1 cellular context compared by ENCODE assay signal in the genomic region with DNA sequence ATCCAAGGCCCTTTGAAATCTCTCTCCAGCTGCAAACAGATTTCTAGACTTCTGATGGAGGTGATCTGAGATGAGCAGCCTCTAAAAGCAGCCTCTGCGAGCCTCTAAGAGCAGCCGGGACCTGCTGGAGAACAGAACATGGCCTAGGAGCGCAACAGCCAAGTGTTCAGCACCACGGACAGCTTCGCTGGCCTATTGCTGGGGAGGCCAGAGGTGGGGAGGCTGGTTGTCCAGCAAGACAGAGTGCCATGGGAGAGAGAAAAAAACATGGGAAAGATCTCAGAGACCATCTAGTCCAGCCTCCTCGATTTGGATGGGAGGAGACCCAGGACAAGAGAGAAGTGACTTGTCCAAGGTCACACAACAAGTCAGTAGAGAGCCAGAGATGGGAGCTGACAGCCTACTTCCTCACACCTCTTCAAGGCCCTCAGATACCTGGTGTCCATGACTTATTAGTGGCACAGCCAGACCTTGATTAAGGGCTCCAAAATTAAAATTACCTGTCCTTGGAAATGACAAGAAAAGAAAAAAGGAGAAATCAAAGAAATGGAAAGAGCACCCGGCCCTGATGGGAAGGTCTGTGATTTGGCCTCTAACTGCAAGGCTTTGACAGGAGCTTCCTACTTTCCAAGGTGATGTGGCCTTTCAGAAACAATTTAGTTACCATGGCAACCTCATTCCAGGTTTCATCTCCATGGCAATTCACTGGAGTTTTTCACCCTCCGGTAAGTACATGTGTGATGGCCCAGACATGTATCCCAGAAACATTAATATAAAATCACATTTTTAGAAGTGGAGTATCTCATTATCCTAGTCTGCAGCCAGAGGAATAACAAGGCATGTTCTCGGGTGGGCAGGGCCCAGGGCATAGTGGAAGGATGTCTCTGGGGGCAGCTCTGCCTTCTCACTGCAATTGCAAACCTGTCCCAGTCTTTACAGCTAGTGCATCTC.
A peak's percentile ranks its signal among the peaks of the same experiment; 100 is the strongest.
TF ChIP-seq lines count a peak whose summit lies in the region.

No MANE protein-coding gene starts in this region.

TF ChIP-seq in WTC11, 78 proteins besides CTCF, POLR2A, EP300 and RAD21 (continued from another document and continues in another):
- TF ChIP-seq ATF2 (CRISPR knock-in tag; IDR thresholded peaks at IDR 0.05; ENCODE audit: borderline replicate concordance, low read depth) = no peak
- TF ChIP-seq NR2C2 (CRISPR knock-in tag; IDR thresholded peaks at IDR 0.05) = no peak
- TF ChIP-seq PRRX2 (CRISPR knock-in tag; IDR thresholded peaks at IDR 0.05) = no peak
- peak; percentile 61; the same call in 1 of the 2 replicates for TF ChIP-seq ETV6 (CRISPR knock-in tag; IDR thresholded peaks at IDR 0.05)
- TF ChIP-seq, protein P1, sequence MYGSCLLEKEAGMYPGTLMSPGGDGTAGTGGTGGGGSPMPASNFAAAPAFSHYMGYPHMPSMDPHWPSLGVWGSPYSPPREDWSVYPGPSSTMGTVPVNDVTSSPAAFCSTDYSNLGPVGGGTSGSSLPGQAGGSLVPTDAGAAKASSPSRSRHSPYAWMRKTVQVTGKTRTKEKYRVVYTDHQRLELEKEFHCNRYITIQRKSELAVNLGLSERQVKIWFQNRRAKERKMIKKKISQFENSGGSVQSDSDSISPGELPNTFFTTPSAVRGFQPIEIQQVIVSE (CRISPR knock-in tag; IDR thresholded peaks at IDR 0.05; ENCODE audit: borderline replicate concordance) = no peak
- TF ChIP-seq, protein P2, sequence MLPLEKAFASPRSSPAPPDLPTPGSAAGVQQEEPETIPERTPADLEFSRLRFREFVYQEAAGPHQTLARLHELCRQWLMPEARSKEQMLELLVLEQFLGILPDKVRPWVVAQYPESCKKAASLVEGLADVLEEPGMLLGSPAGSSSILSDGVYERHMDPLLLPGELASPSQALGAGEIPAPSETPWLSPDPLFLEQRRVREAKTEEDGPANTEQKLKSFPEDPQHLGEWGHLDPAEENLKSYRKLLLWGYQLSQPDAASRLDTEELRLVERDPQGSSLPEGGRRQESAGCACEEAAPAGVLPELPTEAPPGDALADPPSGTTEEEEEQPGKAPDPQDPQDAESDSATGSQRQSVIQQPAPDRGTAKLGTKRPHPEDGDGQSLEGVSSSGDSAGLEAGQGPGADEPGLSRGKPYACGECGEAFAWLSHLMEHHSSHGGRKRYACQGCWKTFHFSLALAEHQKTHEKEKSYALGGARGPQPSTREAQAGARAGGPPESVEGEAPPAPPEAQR (CRISPR knock-in tag; IDR thresholded peaks at IDR 0.05) = no peak
- peak; percentile 90; the same call in 1 of the 2 replicates for TF ChIP-seq ZNF219 (CRISPR knock-in tag; IDR thresholded peaks at IDR 0.05; ENCODE audit: borderline replicate concordance)
- TF ChIP-seq, protein P3, sequence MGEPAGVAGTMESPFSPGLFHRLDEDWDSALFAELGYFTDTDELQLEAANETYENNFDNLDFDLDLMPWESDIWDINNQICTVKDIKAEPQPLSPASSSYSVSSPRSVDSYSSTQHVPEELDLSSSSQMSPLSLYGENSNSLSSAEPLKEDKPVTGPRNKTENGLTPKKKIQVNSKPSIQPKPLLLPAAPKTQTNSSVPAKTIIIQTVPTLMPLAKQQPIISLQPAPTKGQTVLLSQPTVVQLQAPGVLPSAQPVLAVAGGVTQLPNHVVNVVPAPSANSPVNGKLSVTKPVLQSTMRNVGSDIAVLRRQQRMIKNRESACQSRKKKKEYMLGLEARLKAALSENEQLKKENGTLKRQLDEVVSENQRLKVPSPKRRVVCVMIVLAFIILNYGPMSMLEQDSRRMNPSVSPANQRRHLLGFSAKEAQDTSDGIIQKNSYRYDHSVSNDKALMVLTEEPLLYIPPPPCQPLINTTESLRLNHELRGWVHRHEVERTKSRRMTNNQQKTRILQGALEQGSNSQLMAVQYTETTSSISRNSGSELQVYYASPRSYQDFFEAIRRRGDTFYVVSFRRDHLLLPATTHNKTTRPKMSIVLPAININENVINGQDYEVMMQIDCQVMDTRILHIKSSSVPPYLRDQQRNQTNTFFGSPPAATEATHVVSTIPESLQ (CRISPR knock-in tag; IDR thresholded peaks at IDR 0.05) = no peak
- TF ChIP-seq SP1 (CRISPR knock-in tag; conservative IDR thresholded peaks at IDR 0.05) = no peak
- TF ChIP-seq, protein P4, sequence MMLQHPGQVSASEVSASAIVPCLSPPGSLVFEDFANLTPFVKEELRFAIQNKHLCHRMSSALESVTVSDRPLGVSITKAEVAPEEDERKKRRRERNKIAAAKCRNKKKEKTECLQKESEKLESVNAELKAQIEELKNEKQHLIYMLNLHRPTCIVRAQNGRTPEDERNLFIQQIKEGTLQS (CRISPR knock-in tag; conservative IDR thresholded peaks at IDR 0.05) = no peak
- TF ChIP-seq, protein P5, sequence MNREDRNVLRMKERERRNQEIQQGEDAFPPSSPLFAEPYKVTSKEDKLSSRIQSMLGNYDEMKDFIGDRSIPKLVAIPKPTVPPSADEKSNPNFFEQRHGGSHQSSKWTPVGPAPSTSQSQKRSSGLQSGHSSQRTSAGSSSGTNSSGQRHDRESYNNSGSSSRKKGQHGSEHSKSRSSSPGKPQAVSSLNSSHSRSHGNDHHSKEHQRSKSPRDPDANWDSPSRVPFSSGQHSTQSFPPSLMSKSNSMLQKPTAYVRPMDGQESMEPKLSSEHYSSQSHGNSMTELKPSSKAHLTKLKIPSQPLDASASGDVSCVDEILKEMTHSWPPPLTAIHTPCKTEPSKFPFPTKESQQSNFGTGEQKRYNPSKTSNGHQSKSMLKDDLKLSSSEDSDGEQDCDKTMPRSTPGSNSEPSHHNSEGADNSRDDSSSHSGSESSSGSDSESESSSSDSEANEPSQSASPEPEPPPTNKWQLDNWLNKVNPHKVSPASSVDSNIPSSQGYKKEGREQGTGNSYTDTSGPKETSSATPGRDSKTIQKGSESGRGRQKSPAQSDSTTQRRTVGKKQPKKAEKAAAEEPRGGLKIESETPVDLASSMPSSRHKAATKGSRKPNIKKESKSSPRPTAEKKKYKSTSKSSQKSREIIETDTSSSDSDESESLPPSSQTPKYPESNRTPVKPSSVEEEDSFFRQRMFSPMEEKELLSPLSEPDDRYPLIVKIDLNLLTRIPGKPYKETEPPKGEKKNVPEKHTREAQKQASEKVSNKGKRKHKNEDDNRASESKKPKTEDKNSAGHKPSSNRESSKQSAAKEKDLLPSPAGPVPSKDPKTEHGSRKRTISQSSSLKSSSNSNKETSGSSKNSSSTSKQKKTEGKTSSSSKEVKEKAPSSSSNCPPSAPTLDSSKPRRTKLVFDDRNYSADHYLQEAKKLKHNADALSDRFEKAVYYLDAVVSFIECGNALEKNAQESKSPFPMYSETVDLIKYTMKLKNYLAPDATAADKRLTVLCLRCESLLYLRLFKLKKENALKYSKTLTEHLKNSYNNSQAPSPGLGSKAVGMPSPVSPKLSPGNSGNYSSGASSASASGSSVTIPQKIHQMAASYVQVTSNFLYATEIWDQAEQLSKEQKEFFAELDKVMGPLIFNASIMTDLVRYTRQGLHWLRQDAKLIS (CRISPR knock-in tag; IDR thresholded peaks at IDR 0.05; ENCODE audit: borderline replicate concordance) = no peak
- TF ChIP-seq SMAD4 (CRISPR knock-in tag; IDR thresholded peaks at IDR 0.05) = 0 out of 2 replicates have a peak, but pooled peaks have one; percentile 61
- no peak for TF ChIP-seq CBFB (CRISPR knock-in tag; IDR thresholded peaks at IDR 0.05; ENCODE audit: low read depth)
- peak; percentile 75 for TF ChIP-seq FOXP1 (CRISPR knock-in tag; IDR thresholded peaks at IDR 0.05; ENCODE audit: borderline replicate concordance)
- no peak for TF ChIP-seq NFE2L1 (CRISPR knock-in tag; IDR thresholded peaks at IDR 0.05)
- TF ChIP-seq EMX1 (CRISPR knock-in tag; IDR thresholded peaks at IDR 0.05) = no peak
- TF ChIP-seq CREM (CRISPR knock-in tag; IDR thresholded peaks at IDR 0.05) = no peak
- TF ChIP-seq, protein P6, sequence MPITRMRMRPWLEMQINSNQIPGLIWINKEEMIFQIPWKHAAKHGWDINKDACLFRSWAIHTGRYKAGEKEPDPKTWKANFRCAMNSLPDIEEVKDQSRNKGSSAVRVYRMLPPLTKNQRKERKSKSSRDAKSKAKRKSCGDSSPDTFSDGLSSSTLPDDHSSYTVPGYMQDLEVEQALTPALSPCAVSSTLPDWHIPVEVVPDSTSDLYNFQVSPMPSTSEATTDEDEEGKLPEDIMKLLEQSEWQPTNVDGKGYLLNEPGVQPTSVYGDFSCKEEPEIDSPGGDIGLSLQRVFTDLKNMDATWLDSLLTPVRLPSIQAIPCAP (CRISPR knock-in tag; IDR thresholded peaks at IDR 0.05) = no peak
- TF ChIP-seq ESRRA (CRISPR knock-in tag; IDR thresholded peaks at IDR 0.05; ENCODE audit: borderline replicate concordance) = peak; percentile 73; the same call in 1 of the 2 replicates
- TF ChIP-seq GABPB1 (CRISPR knock-in tag; IDR thresholded peaks at IDR 0.05) = no peak
- TF ChIP-seq NFYB (CRISPR knock-in tag; conservative IDR thresholded peaks at IDR 0.05; ENCODE audit: low read depth) = no peak
- TF ChIP-seq AR (CRISPR knock-in tag; IDR thresholded peaks at IDR 0.05) = no peak
- TF ChIP-seq, protein P7, sequence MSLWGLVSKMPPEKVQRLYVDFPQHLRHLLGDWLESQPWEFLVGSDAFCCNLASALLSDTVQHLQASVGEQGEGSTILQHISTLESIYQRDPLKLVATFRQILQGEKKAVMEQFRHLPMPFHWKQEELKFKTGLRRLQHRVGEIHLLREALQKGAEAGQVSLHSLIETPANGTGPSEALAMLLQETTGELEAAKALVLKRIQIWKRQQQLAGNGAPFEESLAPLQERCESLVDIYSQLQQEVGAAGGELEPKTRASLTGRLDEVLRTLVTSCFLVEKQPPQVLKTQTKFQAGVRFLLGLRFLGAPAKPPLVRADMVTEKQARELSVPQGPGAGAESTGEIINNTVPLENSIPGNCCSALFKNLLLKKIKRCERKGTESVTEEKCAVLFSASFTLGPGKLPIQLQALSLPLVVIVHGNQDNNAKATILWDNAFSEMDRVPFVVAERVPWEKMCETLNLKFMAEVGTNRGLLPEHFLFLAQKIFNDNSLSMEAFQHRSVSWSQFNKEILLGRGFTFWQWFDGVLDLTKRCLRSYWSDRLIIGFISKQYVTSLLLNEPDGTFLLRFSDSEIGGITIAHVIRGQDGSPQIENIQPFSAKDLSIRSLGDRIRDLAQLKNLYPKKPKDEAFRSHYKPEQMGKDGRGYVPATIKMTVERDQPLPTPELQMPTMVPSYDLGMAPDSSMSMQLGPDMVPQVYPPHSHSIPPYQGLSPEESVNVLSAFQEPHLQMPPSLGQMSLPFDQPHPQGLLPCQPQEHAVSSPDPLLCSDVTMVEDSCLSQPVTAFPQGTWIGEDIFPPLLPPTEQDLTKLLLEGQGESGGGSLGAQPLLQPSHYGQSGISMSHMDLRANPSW (CRISPR knock-in tag; conservative IDR thresholded peaks at IDR 0.05; ENCODE audit: low read depth) = no peak
- TF ChIP-seq ZNF396 (CRISPR knock-in tag; IDR thresholded peaks at IDR 0.05; ENCODE audit: borderline replicate concordance) = no peak
- TF ChIP-seq ERG (CRISPR knock-in tag; IDR thresholded peaks at IDR 0.05) = no peak
- no peak for TF ChIP-seq ELF4 (CRISPR knock-in tag; IDR thresholded peaks at IDR 0.05; ENCODE audit: low read depth)
- TF ChIP-seq ZNF512 (CRISPR knock-in tag; IDR thresholded peaks at IDR 0.05; ENCODE audit: borderline replicate concordance) = no peak
- no peak for TF ChIP-seq ZBTB21 (CRISPR knock-in tag; IDR thresholded peaks at IDR 0.05; ENCODE audit: borderline replicate concordance)
- 0 out of 2 replicates have a peak, but pooled peaks have one; percentile 43 for TF ChIP-seq TP53 (CRISPR knock-in tag; IDR thresholded peaks at IDR 0.05)
- TF ChIP-seq TEAD1 (CRISPR knock-in tag; IDR thresholded peaks at IDR 0.05) = peak; percentile 70
